Comparison of ENCODE assay signal across 21 cellular contexts in the genomic region with DNA sequence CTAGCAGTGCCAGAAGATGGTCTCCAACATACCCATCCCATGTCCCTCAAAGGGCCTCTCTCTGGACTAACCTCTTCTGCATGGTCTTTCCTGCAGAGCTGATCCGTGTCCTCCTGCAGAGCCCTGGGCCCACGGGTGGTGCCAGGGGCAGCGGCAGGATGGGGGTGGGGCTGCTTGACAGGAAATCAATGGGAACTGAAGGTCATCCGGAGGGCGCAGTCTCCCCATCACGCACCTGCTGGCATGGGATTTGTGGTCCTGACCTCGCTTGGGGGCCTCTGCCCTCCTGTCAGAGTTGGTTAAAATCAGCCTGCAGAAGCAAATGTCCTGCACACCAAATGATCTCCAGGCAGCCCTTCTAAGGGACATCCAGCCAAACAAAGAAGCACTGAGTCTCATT.
DNase-seq lines count a peak whose midpoint lies in the region; ATAC-seq, FAIRE-seq and TF ChIP-seq lines count a peak whose summit lies in the region.
"Had no signal": no experiment of that assay in that cellular context is flagged by ENCODE, and none has a peak within 500 bp of the region (broad histone marks: within the 10 kb centered on the region; RNA-seq: fewer than 3 reads in every experiment).

No MANE protein-coding gene starts in this region.

- DNase-seq in D341Med (ENCODE audit: low spot score): peak; percentile 21
- no peak for DNase-seq in astrocyte (ENCODE audit: low read depth)
- DNase-seq in mesenchymal stem cell: no peak
- DNase-seq in progenitor cell of endocrine pancreas (ENCODE audit: low spot score, unreplicated experiment): no peak
- DNase-seq in amniotic stem cell (lab: John Stamatoyannopoulos, UW): no peak
- DNase-seq in BE2C: no peak
- DNase-seq: C1 segment of cervical spinal cord; CD8-positive, alpha-beta memory T cell; DMS79; KBM-7; NCI-H1105; NCI-H1694 treated with DMSO at 0.1 percent for 48 hours; NCI-H2107; NCI-H510A; NCI-H82; RPMI8226; SHP77 treated with DMSO at 0.1 percent for 48 hours had no signal

- H3K27me3 ChIP-seq in astrocyte (ENCODE audit: insufficient read depth, low read length) (no peaks in the 10 kb centered on the region), mesenchymal stem cell (ENCODE audit: control insufficient read depth in 1 of 2, insufficient read depth in 1 of 2, low read length in 2 of 2) (no peaks in the 10 kb centered on the region), BE2C (no peaks in the 10 kb centered on the region)

- H2BK15ac ChIP-seq in mesenchymal stem cell (ENCODE audit: low read depth, poor library complexity, severe bottlenecking): no peak overlapping the region

- H3K9ac ChIP-seq in astrocyte (ENCODE audit: low read length) (no peak overlapping the region), mesenchymal stem cell (ENCODE audit: low read length) (no peak overlapping the region)

- H2AFZ ChIP-seq in astrocyte (ENCODE audit: low read depth, low read length) (no peak overlapping the region), mesenchymal stem cell (ENCODE audit: low read depth, low read length) (no peak overlapping the region)

- H2BK12ac ChIP-seq in mesenchymal stem cell (ENCODE audit: low read length in 2 of 2): no peak overlapping the region

- FAIRE-seq in astrocyte (lab: Jason Lieb, UNC): no peak
- FAIRE-seq: GM12892, GM18507, H1 had no signal

- no peak overlapping the region for H3K27ac ChIP-seq in astrocyte (ENCODE audit: low read depth, low read length)
- H3K27ac ChIP-seq in mesenchymal stem cell (ENCODE audit: low read length, poor library complexity, severe bottlenecking): no peak overlapping the region

- no peak for ATAC-seq in HG03139 (IDR thresholded peaks at IDR 0.05; ENCODE audit: unreplicated experiment)

- H4K20me1 ChIP-seq in astrocyte (ENCODE audit: insufficient read depth, low read length): peaks cover 3% of the 10 kb centered on the region

- H3K36me3 ChIP-seq in astrocyte (ENCODE audit: insufficient read depth, low read length): no peaks in the 10 kb centered on the region
- peaks cover 0 to 20% of the 10 kb centered on the region in 2 experiments for H3K36me3 ChIP-seq in mesenchymal stem cell (ENCODE audit: control insufficient read depth in 1 of 2, insufficient read depth in 2 of 2, low read depth in 1 of 2, low read length in 2 of 2)
- no peaks in the 10 kb centered on the region for H3K36me3 ChIP-seq in BE2C

- H2AK5ac ChIP-seq in mesenchymal stem cell (ENCODE audit: low read length, severe bottlenecking): peak overlapping the region; percentile 25

- H3K4me2 ChIP-seq in astrocyte (ENCODE audit: low read length) (no peak overlapping the region), mesenchymal stem cell (ENCODE audit: low read length, poor library complexity, severe bottlenecking) (no peak overlapping the region)

- H4K8ac ChIP-seq in mesenchymal stem cell (ENCODE audit: low read length): no peak overlapping the region

- H3K36me3 Mint-ChIP-seq in astrocyte (ENCODE audit: low read depth, unreplicated experiment) (peaks cover 2% of the 10 kb centered on the region), progenitor cell of endocrine pancreas (ENCODE audit: insufficient read depth) (no peaks in the 10 kb centered on the region)

- no peak for TF ChIP-seq CTCF in astrocyte (IDR thresholded peaks at IDR 0.05; ENCODE audit: insufficient read depth, low read depth, low read length)
- TF ChIP-seq CTCF in progenitor cell of endocrine pancreas (IDR thresholded peaks at IDR 0.05; ENCODE audit: unreplicated experiment): no peak
- TF ChIP-seq CTCF in BE2C (IDR thresholded peaks at IDR 0.05; ENCODE audit: low read depth, low read length): no peak

- peak overlapping the region in 1 of 2 experiments; percentile 9 for H3K18ac ChIP-seq in mesenchymal stem cell (ENCODE audit: low read depth in 1 of 2, low read length in 2 of 2)

- H3K4me3 Mint-ChIP-seq in astrocyte (ENCODE audit: unreplicated experiment): no peak overlapping the region
- H3K4me3 Mint-ChIP-seq in progenitor cell of endocrine pancreas (ENCODE audit: low read depth): no peak overlapping the region
- H3K4me3 Mint-ChIP-seq: CD8-positive, alpha-beta memory T cell had no signal

- 94% methylated on average over 7 of the region's 7 CpGs for WGBS in mesenchymal stem cell

- no peak overlapping the region for H3K23ac ChIP-seq in mesenchymal stem cell (ENCODE audit: low read length in 2 of 2)

- no peak overlapping the region for H2BK5ac ChIP-seq in mesenchymal stem cell (ENCODE audit: low read depth, low read length, poor library complexity, severe bottlenecking)

- H3K4me1 ChIP-seq in astrocyte (ENCODE audit: insufficient read depth, low read length) (peaks cover 13% of the 10 kb centered on the region), mesenchymal stem cell (ENCODE audit: control insufficient read depth, insufficient read depth, low read depth, low read length) (peaks cover 24% of the 10 kb centered on the region), BE2C (peaks cover 25% of the 10 kb centered on the region)

- peaks cover 68% of the 10 kb centered on the region for H3K79me2 ChIP-seq in astrocyte (ENCODE audit: insufficient read depth, low read length)

- H4K91ac ChIP-seq in mesenchymal stem cell (ENCODE audit: low read length): no peak overlapping the region

- H3K14ac ChIP-seq in mesenchymal stem cell (ENCODE audit: low read length in 2 of 2): no peak overlapping the region

- peaks cover 40% of the 10 kb centered on the region for H3K79me1 ChIP-seq in mesenchymal stem cell (replicated peaks; ENCODE audit: low read length, poor library complexity, severe bottlenecking)

- H3K4me3 ChIP-seq in astrocyte (ENCODE audit: insufficient read depth, low read depth, low read length): no peak overlapping the region
- H3K4me3 ChIP-seq in mesenchymal stem cell (ENCODE audit: insufficient read depth in 1 of 2, low read depth in 1 of 2, low read length in 2 of 2): no peak overlapping the region
- H3K4me3 ChIP-seq in BE2C (ENCODE audit: low read depth, low read length): no peak overlapping the region

- no peak overlapping the region for H3K4ac ChIP-seq in mesenchymal stem cell (ENCODE audit: low read depth in 1 of 2, low read length in 2 of 2)

- no peak overlapping the region for H2BK120ac ChIP-seq in mesenchymal stem cell (ENCODE audit: low read depth, low read length)

- H3K27ac Mint-ChIP-seq in astrocyte (ENCODE audit: unreplicated experiment): peak overlapping the region; percentile 58
- peak overlapping the region; percentile 63 for H3K27ac Mint-ChIP-seq in progenitor cell of endocrine pancreas
- H3K27ac Mint-ChIP-seq: CD8-positive, alpha-beta memory T cell had no signal

- peaks cover under 1% of the 10 kb centered on the region for H3K27me3 Mint-ChIP-seq in astrocyte (ENCODE audit: low read depth, unreplicated experiment)
- no peaks in the 10 kb centered on the region for H3K27me3 Mint-ChIP-seq in progenitor cell of endocrine pancreas

- H3K9me3 Mint-ChIP-seq in astrocyte (ENCODE audit: unreplicated experiment) (peaks cover 2% of the 10 kb centered on the region), progenitor cell of endocrine pancreas (ENCODE audit: low read depth) (peaks cover 3% of the 10 kb centered on the region)

- H3K9me3 ChIP-seq in astrocyte (ENCODE audit: insufficient read depth, low read depth, low read length) (no peaks in the 10 kb centered on the region), mesenchymal stem cell (ENCODE audit: control insufficient read depth, low read length) (no peaks in the 10 kb centered on the region), BE2C (no peaks in the 10 kb centered on the region)

- H3K4me1 Mint-ChIP-seq in astrocyte (ENCODE audit: low read depth, unreplicated experiment) (peaks cover 18% of the 10 kb centered on the region), progenitor cell of endocrine pancreas (ENCODE audit: low read depth) (peaks cover 41% of the 10 kb centered on the region)
- H3K4me1 Mint-ChIP-seq: CD8-positive, alpha-beta memory T cell had no signal
